Comparison of ENCODE assay signal across 2 cellular contexts in genomic region chr13:25114220-25114619, GRCh38.
A peak's percentile ranks its signal among the peaks of the same experiment; 100 is the strongest.
TF ChIP-seq lines count a peak whose summit lies in the region.

No MANE protein-coding gene starts in this region.

TF ChIP-seq in HEK293, 187 proteins besides CTCF, POLR2A, EP300 and RAD21 (continued from another document):
- TF ChIP-seq ZBTB20 (tag by site-specific recombination; IDR thresholded peaks at IDR 0.05) (peak; percentile 59; the same call in 1 of the 2 replicates), TCF7L2 (IDR thresholded peaks at IDR 0.05; ENCODE audit: borderline replicate concordance, low read depth, low read length) (no peak), GLI4 (tag by site-specific recombination; IDR thresholded peaks at IDR 0.05) (no peak), ZSCAN30 (tag by site-specific recombination; IDR thresholded peaks at IDR 0.05) (no peak), ZNF654 (tag by site-specific recombination; IDR thresholded peaks at IDR 0.05; ENCODE audit: low read depth) (peak; percentile 73), ZNF623 (tag by site-specific recombination; IDR thresholded peaks at IDR 0.05) (no peak), ZNF10 (tag by site-specific recombination; IDR thresholded peaks at IDR 0.05) (no peak), ZNF221 (tag by site-specific recombination; IDR thresholded peaks at IDR 0.05; ENCODE audit: borderline replicate concordance) (no peak)

TF ChIP-seq in K562, 482 proteins besides CTCF, POLR2A, EP300 and RAD21:
- no peak for TF ChIP-seq FOXK2 (conservative IDR thresholded peaks at IDR 0.05 in 1 of 2, IDR thresholded peaks at IDR 0.05 in 1 of 2; ENCODE audit: low read depth in 2 of 2)
- TF ChIP-seq, protein P1, sequence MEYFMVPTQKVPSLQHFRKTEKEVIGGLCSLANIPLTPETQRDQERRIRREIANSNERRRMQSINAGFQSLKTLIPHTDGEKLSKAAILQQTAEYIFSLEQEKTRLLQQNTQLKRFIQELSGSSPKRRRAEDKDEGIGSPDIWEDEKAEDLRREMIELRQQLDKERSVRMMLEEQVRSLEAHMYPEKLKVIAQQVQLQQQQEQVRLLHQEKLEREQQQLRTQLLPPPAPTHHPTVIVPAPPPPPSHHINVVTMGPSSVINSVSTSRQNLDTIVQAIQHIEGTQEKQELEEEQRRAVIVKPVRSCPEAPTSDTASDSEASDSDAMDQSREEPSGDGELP (CRISPR knock-in tag; IDR thresholded peaks at IDR 0.05; ENCODE audit: borderline replicate concordance), result peak; percentile 38; the same call in 1 of the 2 replicates
- TF ChIP-seq RB1 (IDR thresholded peaks at IDR 0.05; ENCODE audit: low read depth), result peak; percentile 69; the same call in 1 of the 2 replicates
- peak; percentile 79 for TF ChIP-seq SMC3 (conservative IDR thresholded peaks at IDR 0.05; ENCODE audit: insufficient read depth, low read depth, low read length)
